ENCODE assay signal across 2 cellular contexts in the genomic region with DNA sequence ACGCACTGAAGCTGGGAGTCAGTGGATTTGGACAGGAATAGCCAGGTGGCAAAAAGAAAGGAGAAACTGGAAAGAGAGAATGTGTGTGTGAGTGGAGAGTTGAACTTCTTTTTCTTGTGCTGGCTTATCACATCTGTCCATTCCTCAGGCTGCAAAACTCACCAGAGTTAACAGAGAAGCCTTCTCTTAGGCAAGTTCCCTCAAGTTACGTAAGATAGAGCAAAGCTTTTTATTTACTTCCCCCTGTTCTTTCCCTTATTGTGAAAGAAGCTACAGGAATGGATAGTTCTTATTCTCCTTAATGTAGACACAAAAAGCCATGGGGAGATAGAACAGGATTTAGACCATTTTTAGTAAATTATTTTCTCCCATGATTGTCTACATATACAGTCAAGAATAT.
A peak's percentile ranks its signal among the peaks of the same experiment; 100 is the strongest.
TF ChIP-seq lines count a peak whose summit lies in the region.

No MANE protein-coding gene starts in this region.

TF ChIP-seq in liver, 16 proteins besides CTCF, POLR2A, EP300 and RAD21:
- no peak for TF ChIP-seq NR2F2 (IDR thresholded peaks at IDR 0.05)
- TF ChIP-seq, protein P1, sequence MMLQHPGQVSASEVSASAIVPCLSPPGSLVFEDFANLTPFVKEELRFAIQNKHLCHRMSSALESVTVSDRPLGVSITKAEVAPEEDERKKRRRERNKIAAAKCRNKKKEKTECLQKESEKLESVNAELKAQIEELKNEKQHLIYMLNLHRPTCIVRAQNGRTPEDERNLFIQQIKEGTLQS (IDR thresholded peaks at IDR 0.05) = no peak
- TF ChIP-seq, protein P2, sequence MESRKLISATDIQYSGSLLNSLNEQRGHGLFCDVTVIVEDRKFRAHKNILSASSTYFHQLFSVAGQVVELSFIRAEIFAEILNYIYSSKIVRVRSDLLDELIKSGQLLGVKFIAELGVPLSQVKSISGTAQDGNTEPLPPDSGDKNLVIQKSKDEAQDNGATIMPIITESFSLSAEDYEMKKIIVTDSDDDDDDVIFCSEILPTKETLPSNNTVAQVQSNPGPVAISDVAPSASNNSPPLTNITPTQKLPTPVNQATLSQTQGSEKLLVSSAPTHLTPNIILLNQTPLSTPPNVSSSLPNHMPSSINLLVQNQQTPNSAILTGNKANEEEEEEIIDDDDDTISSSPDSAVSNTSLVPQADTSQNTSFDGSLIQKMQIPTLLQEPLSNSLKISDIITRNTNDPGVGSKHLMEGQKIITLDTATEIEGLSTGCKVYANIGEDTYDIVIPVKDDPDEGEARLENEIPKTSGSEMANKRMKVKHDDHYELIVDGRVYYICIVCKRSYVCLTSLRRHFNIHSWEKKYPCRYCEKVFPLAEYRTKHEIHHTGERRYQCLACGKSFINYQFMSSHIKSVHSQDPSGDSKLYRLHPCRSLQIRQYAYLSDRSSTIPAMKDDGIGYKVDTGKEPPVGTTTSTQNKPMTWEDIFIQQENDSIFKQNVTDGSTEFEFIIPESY (IDR thresholded peaks at IDR 0.05) = no peak
- TF ChIP-seq, protein P3, sequence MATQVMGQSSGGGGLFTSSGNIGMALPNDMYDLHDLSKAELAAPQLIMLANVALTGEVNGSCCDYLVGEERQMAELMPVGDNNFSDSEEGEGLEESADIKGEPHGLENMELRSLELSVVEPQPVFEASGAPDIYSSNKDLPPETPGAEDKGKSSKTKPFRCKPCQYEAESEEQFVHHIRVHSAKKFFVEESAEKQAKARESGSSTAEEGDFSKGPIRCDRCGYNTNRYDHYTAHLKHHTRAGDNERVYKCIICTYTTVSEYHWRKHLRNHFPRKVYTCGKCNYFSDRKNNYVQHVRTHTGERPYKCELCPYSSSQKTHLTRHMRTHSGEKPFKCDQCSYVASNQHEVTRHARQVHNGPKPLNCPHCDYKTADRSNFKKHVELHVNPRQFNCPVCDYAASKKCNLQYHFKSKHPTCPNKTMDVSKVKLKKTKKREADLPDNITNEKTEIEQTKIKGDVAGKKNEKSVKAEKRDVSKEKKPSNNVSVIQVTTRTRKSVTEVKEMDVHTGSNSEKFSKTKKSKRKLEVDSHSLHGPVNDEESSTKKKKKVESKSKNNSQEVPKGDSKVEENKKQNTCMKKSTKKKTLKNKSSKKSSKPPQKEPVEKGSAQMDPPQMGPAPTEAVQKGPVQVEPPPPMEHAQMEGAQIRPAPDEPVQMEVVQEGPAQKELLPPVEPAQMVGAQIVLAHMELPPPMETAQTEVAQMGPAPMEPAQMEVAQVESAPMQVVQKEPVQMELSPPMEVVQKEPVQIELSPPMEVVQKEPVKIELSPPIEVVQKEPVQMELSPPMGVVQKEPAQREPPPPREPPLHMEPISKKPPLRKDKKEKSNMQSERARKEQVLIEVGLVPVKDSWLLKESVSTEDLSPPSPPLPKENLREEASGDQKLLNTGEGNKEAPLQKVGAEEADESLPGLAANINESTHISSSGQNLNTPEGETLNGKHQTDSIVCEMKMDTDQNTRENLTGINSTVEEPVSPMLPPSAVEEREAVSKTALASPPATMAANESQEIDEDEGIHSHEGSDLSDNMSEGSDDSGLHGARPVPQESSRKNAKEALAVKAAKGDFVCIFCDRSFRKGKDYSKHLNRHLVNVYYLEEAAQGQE (IDR thresholded peaks at IDR 0.05) = no peak
- TF ChIP-seq GABPA (IDR thresholded peaks at IDR 0.05 in 1 of 2, conservative IDR thresholded peaks at IDR 0.05 in 1 of 2) = no peak
- no peak for TF ChIP-seq TAF1 (conservative IDR thresholded peaks at IDR 0.05)
- no peak for TF ChIP-seq YY1 (IDR thresholded peaks at IDR 0.05)
- TF ChIP-seq HNF4G (IDR thresholded peaks at IDR 0.05) = no peak
- TF ChIP-seq, protein P4, sequence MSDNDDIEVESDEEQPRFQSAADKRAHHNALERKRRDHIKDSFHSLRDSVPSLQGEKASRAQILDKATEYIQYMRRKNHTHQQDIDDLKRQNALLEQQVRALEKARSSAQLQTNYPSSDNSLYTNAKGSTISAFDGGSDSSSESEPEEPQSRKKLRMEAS (IDR thresholded peaks at IDR 0.05) = no peak
- TF ChIP-seq HNF4A (conservative IDR thresholded peaks at IDR 0.05) = peak in 1 of 2 donors; percentile 25
- TF ChIP-seq RXRA (IDR thresholded peaks at IDR 0.05) = no peak
- TF ChIP-seq EGR1 (IDR thresholded peaks at IDR 0.05; ENCODE audit: low read depth in 2 of 2) = no peak
- peak; percentile 18 for TF ChIP-seq SP1 (IDR thresholded peaks at IDR 0.05)
- TF ChIP-seq JUND (IDR thresholded peaks at IDR 0.05) = no peak
- TF ChIP-seq FOXA2 (IDR thresholded peaks at IDR 0.05) = no peak

TF ChIP-seq in HepG2, 621 proteins besides CTCF, POLR2A, EP300 and RAD21:
- TF ChIP-seq, protein P5, sequence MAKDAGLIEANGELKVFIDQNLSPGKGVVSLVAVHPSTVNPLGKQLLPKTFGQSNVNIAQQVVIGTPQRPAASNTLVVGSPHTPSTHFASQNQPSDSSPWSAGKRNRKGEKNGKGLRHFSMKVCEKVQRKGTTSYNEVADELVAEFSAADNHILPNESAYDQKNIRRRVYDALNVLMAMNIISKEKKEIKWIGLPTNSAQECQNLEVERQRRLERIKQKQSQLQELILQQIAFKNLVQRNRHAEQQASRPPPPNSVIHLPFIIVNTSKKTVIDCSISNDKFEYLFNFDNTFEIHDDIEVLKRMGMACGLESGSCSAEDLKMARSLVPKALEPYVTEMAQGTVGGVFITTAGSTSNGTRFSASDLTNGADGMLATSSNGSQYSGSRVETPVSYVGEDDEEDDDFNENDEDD (CRISPR knock-in tag; IDR thresholded peaks at IDR 0.05; ENCODE audit: borderline replicate concordance) = no peak
- no peak for TF ChIP-seq ZNF816 (CRISPR knock-in tag; IDR thresholded peaks at IDR 0.05; ENCODE audit: borderline replicate concordance)
- no peak for TF ChIP-seq ZBTB7B (CRISPR knock-in tag; IDR thresholded peaks at IDR 0.05)
- no peak for TF ChIP-seq AHR (CRISPR knock-in tag; IDR thresholded peaks at IDR 0.05)
- TF ChIP-seq, protein P6, sequence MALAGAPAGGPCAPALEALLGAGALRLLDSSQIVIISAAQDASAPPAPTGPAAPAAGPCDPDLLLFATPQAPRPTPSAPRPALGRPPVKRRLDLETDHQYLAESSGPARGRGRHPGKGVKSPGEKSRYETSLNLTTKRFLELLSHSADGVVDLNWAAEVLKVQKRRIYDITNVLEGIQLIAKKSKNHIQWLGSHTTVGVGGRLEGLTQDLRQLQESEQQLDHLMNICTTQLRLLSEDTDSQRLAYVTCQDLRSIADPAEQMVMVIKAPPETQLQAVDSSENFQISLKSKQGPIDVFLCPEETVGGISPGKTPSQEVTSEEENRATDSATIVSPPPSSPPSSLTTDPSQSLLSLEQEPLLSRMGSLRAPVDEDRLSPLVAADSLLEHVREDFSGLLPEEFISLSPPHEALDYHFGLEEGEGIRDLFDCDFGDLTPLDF (CRISPR knock-in tag; IDR thresholded peaks at IDR 0.05) = no peak
- TF ChIP-seq PHB2 (IDR thresholded peaks at IDR 0.05; ENCODE audit: partially characterized antibody) = no peak
